Comparison of ENCODE assay signal across 1 cellular context in genomic region chr2:16546128-16546754, GRCh38.
TF ChIP-seq lines count a peak whose summit lies in the region.

No MANE protein-coding gene starts in this region.

TF ChIP-seq in K562, 482 proteins besides CTCF, POLR2A, EP300 and RAD21 (continued from another document):
- TF ChIP-seq ZNF143 (CRISPR knock-in tag; IDR thresholded peaks at IDR 0.05) (no peak), SMARCA5 (IDR thresholded peaks at IDR 0.05) (no peak), SMARCE1 (IDR thresholded peaks at IDR 0.05) (no peak), RBM14 (IDR thresholded peaks at IDR 0.05; ENCODE audit: borderline replicate concordance, insufficient read depth, low read depth, low read length) (no peak), ZBTB8A (IDR thresholded peaks at IDR 0.05; ENCODE audit: partially characterized antibody) (no peak), THRAP3 (IDR thresholded peaks at IDR 0.05; ENCODE audit: borderline replicate concordance) (no peak), U2AF2 (optimal IDR thresholded peaks at IDR 0.05; ENCODE audit: low read depth, low read length) (no peak), ARID3A (IDR thresholded peaks at IDR 0.05; ENCODE audit: borderline replicate concordance, low read depth, low read length) (no peak), CBX3 (IDR thresholded peaks at IDR 0.05; ENCODE audit: borderline replicate concordance in 1 of 2, low read length in 2 of 2) (no peak), XRCC3 (IDR thresholded peaks at IDR 0.05) (no peak), SRF (CRISPR knock-in tag; IDR thresholded peaks at IDR 0.05) (0 out of 4 replicates have a peak, but pooled peaks of 1 of the 2 experiments have one; percentile 23), PRMT5 (CRISPR knock-in tag; IDR thresholded peaks at IDR 0.05) (peak; percentile 68; the same call in 1 of the 2 replicates), PTBP1 (IDR thresholded peaks at IDR 0.05; ENCODE audit: low read depth, low read length) (no peak), ZBTB1 (CRISPR knock-in tag; IDR thresholded peaks at IDR 0.05; ENCODE audit: borderline replicate concordance, low read depth) (no peak), RNF2 (IDR thresholded peaks at IDR 0.05) (no peak), ZNF778 (CRISPR knock-in tag; IDR thresholded peaks at IDR 0.05) (no peak), ZNF766 (CRISPR knock-in tag; conservative IDR thresholded peaks at IDR 0.05) (0 out of 2 replicates have a peak, but pooled peaks have one; percentile 45), ZNF77 (CRISPR knock-in tag; IDR thresholded peaks at IDR 0.05) (no peak), CREM (IDR thresholded peaks at IDR 0.05; ENCODE audit: low read depth) (peak; percentile 22; the same call in 1 of the 2 replicates), HNRNPUL1 (IDR thresholded peaks at IDR 0.05; ENCODE audit: low read length) (no peak), SLC30A9 (CRISPR knock-in tag; IDR thresholded peaks at IDR 0.05) (no peak), EHMT2 (IDR thresholded peaks at IDR 0.05) (peak; percentile 95), ZNF699 (CRISPR knock-in tag; IDR thresholded peaks at IDR 0.05; ENCODE audit: insufficient replicate concordance) (no peak), ETV1 (tag; conservative IDR thresholded peaks at IDR 0.05; ENCODE audit: low read depth) (no peak), GTF3C2 (IDR thresholded peaks at IDR 0.05; ENCODE audit: borderline replicate concordance, extremely low read depth, insufficient read length) (no peak), ZNF384 (IDR thresholded peaks at IDR 0.05; ENCODE audit: low read depth, low read length) (no peak), HOXB6 (CRISPR knock-in tag; IDR thresholded peaks at IDR 0.05; ENCODE audit: borderline replicate concordance) (no peak)
- TF ChIP-seq, protein P1, sequence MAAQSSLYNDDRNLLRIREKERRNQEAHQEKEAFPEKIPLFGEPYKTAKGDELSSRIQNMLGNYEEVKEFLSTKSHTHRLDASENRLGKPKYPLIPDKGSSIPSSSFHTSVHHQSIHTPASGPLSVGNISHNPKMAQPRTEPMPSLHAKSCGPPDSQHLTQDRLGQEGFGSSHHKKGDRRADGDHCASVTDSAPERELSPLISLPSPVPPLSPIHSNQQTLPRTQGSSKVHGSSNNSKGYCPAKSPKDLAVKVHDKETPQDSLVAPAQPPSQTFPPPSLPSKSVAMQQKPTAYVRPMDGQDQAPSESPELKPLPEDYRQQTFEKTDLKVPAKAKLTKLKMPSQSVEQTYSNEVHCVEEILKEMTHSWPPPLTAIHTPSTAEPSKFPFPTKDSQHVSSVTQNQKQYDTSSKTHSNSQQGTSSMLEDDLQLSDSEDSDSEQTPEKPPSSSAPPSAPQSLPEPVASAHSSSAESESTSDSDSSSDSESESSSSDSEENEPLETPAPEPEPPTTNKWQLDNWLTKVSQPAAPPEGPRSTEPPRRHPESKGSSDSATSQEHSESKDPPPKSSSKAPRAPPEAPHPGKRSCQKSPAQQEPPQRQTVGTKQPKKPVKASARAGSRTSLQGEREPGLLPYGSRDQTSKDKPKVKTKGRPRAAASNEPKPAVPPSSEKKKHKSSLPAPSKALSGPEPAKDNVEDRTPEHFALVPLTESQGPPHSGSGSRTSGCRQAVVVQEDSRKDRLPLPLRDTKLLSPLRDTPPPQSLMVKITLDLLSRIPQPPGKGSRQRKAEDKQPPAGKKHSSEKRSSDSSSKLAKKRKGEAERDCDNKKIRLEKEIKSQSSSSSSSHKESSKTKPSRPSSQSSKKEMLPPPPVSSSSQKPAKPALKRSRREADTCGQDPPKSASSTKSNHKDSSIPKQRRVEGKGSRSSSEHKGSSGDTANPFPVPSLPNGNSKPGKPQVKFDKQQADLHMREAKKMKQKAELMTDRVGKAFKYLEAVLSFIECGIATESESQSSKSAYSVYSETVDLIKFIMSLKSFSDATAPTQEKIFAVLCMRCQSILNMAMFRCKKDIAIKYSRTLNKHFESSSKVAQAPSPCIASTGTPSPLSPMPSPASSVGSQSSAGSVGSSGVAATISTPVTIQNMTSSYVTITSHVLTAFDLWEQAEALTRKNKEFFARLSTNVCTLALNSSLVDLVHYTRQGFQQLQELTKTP (IDR thresholded peaks at IDR 0.05; ENCODE audit: low read depth in 1 of 2, partially characterized antibody in 2 of 2) = peak in 1 of 2 experiments; percentile 60
- TF ChIP-seq, protein P2, sequence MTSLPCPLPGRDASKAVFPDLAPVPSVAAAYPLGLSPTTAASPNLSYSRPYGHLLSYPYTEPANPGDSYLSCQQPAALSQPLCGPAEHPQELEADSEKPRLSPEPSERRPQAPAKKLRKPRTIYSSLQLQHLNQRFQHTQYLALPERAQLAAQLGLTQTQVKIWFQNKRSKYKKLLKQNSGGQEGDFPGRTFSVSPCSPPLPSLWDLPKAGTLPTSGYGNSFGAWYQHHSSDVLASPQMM (CRISPR knock-in tag; IDR thresholded peaks at IDR 0.05) = no peak
- TF ChIP-seq, protein P3, sequence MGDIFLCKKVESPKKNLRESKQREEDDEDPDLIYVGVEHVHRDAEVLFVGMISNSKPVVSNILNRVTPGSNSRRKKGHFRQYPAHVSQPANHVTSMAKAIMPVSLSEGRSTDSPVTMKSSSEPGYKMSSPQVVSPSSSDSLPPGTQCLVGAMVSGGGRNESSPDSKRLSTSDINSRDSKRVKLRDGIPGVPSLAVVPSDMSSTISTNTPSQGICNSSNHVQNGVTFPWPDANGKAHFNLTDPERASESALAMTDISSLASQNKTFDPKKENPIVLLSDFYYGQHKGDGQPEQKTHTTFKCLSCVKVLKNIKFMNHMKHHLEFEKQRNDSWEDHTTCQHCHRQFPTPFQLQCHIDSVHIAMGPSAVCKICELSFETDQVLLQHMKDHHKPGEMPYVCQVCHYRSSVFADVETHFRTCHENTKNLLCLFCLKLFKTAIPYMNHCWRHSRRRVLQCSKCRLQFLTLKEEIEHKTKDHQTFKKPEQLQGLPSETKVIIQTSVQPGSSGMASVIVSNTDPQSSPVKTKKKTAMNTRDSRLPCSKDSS (IDR thresholded peaks at IDR 0.05; ENCODE audit: low read depth, partially characterized antibody) = no peak
- TF ChIP-seq, protein P4, sequence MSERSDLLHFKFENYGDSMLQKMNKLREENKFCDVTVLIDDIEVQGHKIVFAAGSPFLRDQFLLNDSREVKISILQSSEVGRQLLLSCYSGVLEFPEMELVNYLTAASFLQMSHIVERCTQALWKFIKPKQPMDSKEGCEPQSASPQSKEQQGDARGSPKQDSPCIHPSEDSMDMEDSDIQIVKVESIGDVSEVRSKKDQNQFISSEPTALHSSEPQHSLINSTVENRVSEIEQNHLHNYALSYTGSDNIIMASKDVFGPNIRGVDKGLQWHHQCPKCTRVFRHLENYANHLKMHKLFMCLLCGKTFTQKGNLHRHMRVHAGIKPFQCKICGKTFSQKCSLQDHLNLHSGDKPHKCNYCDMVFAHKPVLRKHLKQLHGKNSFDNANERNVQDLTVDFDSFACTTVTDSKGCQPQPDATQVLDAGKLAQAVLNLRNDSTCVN (CRISPR knock-in tag; IDR thresholded peaks at IDR 0.05) = no peak
- TF ChIP-seq, protein P5, sequence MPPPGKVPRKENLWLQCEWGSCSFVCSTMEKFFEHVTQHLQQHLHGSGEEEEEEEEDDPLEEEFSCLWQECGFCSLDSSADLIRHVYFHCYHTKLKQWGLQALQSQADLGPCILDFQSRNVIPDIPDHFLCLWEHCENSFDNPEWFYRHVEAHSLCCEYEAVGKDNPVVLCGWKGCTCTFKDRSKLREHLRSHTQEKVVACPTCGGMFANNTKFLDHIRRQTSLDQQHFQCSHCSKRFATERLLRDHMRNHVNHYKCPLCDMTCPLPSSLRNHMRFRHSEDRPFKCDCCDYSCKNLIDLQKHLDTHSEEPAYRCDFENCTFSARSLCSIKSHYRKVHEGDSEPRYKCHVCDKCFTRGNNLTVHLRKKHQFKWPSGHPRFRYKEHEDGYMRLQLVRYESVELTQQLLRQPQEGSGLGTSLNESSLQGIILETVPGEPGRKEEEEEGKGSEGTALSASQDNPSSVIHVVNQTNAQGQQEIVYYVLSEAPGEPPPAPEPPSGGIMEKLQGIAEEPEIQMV (tag; conservative IDR thresholded peaks at IDR 0.05; ENCODE audit: low read depth) = no peak
- TF ChIP-seq, protein P6, sequence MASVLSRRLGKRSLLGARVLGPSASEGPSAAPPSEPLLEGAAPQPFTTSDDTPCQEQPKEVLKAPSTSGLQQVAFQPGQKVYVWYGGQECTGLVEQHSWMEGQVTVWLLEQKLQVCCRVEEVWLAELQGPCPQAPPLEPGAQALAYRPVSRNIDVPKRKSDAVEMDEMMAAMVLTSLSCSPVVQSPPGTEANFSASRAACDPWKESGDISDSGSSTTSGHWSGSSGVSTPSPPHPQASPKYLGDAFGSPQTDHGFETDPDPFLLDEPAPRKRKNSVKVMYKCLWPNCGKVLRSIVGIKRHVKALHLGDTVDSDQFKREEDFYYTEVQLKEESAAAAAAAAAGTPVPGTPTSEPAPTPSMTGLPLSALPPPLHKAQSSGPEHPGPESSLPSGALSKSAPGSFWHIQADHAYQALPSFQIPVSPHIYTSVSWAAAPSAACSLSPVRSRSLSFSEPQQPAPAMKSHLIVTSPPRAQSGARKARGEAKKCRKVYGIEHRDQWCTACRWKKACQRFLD (CRISPR knock-in tag; IDR thresholded peaks at IDR 0.05) = no peak
